Comparison of ENCODE assay signal across 8 cellular contexts in genomic region chr12:6866920-6867406, GRCh38. TPM values are rescaled to one million over a fixed set of nuclear protein-coding genes. Genes with fewer than 3 reads are reported as not detected.
A peak's percentile ranks its signal among the peaks of the same experiment; 100 is the strongest.
DNase-seq lines count a peak whose midpoint lies in the region; ATAC-seq and TF ChIP-seq lines count a peak whose summit lies in the region.

No MANE protein-coding gene starts in this region.

- H3K36me3 ChIP-seq in HUES64 (ENCODE audit: insufficient read depth, low read length) (peaks cover 68% of the 10 kb centered on the region), body of pancreas (replicated peaks in 1 of 2; ENCODE audit: insufficient read depth in 1 of 2, low read depth in 2 of 2) (peaks cover 0 to 10% of the 10 kb centered on the region in 2 donors), suprapubic skin (peaks cover 60% of the 10 kb centered on the region)

- intact Hi-C loops in body of pancreas (cut with DNase I) = no loop called here

- no peak for TF ChIP-seq EP300 in suprapubic skin (IDR thresholded peaks at IDR 0.05)

- WGBS in HUES64 = 5% methylated on average over 32 of the region's 32 CpGs
- WGBS in body of pancreas, 2 donors = 1 to 4% methylated on average over 4 to 27 of the region's 32 CpGs
- WGBS in suprapubic skin = 0% methylated on average over 6 of the region's 32 CpGs

- DNase-seq in ACHN (peak; percentile 36), body of pancreas (peak in 1 of 4 donors; percentile 48), left lobe of liver (ENCODE audit: low spot score) (peak; percentile 86), suprapubic skin (ENCODE audit: low spot score in 2 of 2) (peak in 1 of 2 donors; percentile 91), GM13976 (ENCODE audit: low spot score) (no peak), NCI-H510A treated with DMSO at 0.1 percent for 48 hours (lab: John Stamatoyannopoulos, UW) (no peak)

- H3K27ac ChIP-seq in HUES64 (ENCODE audit: low read depth, low read length) (peak overlapping the region; percentile 66; the same call in 1 of the 2 replicates), body of pancreas (peak overlapping the region; percentile 52 to 96 (median 86)), suprapubic skin (peak overlapping the region; percentile 94)

- ATAC-seq in GM19023 (IDR thresholded peaks at IDR 0.05; ENCODE audit: unreplicated experiment) (peak; percentile 1), body of pancreas (peak; percentile 12), left lobe of liver (peak; percentile 70)

- TF ChIP-seq POLR2A in body of pancreas (IDR thresholded peaks at IDR 0.05) (no peak), suprapubic skin (IDR thresholded peaks at IDR 0.05) (no peak)

- H3K4me3 ChIP-seq in HUES64 (ENCODE audit: low read length) = peak overlapping the region; percentile 96
- H3K4me3 ChIP-seq in body of pancreas = peak overlapping the region; percentile 80 to 88
- peak overlapping the region; percentile 97 for H3K4me3 ChIP-seq in suprapubic skin

- TF ChIP-seq CTCF in body of pancreas (IDR thresholded peaks at IDR 0.05) = no peak
- no peak for TF ChIP-seq CTCF in suprapubic skin (IDR thresholded peaks at IDR 0.05)
- no peak for TF ChIP-seq CTCF in GM13976 (IDR thresholded peaks at IDR 0.05; ENCODE audit: borderline replicate concordance, control extremely low read depth, extremely low read depth, insufficient read depth, missing control alignments)

- H3K27me3 ChIP-seq in HUES64 (ENCODE audit: insufficient read depth, low read length) (no peaks in the 10 kb centered on the region), body of pancreas (no peaks in the 10 kb centered on the region), suprapubic skin (no peaks in the 10 kb centered on the region)

- H3K9me3 ChIP-seq in HUES64 (ENCODE audit: insufficient read depth, low read depth, low read length) (no peaks in the 10 kb centered on the region), body of pancreas (no peaks in the 10 kb centered on the region), suprapubic skin (no peaks in the 10 kb centered on the region)

- in situ Hi-C loops in ACHN (cut with HindIII; ENCODE audit: low pct_ligation_motif_present, low pct_unique_long_range_greater_than_20kb, low sequenced_read_pairs) = no loop called here
- in situ Hi-C loops in GM13976 (cut with MboI; ENCODE audit: low sequenced_read_pairs, unreplicated experiment) = no loop called here

- H3K4me1 ChIP-seq in HUES64 (ENCODE audit: insufficient read depth, low read length) (peaks cover 28% of the 10 kb centered on the region; the same call in 1 of the 2 replicates), body of pancreas (peaks cover 38% of the 10 kb centered on the region), suprapubic skin (peaks cover 46% of the 10 kb centered on the region)

- H3K9ac ChIP-seq in HUES64 (ENCODE audit: low read depth, low read length) = peak overlapping the region; percentile 60

RNA-seq across cellular contexts. Expression of gene TPI1, which starts 0.4 kb away (rescaled TPM):
- polyA plus RNA-seq in HUES64 (2013, experiment 1 of 2) = 868 TPM
- 943 TPM for polyA plus RNA-seq in HUES64 (2013, experiment 2 of 2)
- total RNA-seq in body of pancreas (100 to 1,000 TPM; 134 to 152 TPM), left lobe of liver (300 TPM), suprapubic skin (100 to 1,000 TPM; 185 to 498 (median 405) TPM)

RNA-seq across cellular contexts. Expression of gene SPSB2, which starts 6.1 kb away (rescaled TPM):
- polyA plus RNA-seq in HUES64 (2013, experiment 1 of 2) = 10.5 TPM
- polyA plus RNA-seq in HUES64 (2013, experiment 2 of 2) = 9.4 TPM
- 10 to 100 TPM in 1 of 2 donors, 1 to 10 TPM in 1; 2.6 to 11.9 TPM for total RNA-seq in body of pancreas
- 4.7 TPM for total RNA-seq in left lobe of liver
- 10 to 100 TPM in 1 of 4 donors, 1 to 10 TPM in 3; 3.0 to 16.5 (median 7.5) TPM for total RNA-seq in suprapubic skin

RNA-seq across cellular contexts. Expression of gene USP5, which starts 15.0 kb away (rescaled TPM):
- 69.7 TPM for polyA plus RNA-seq in HUES64 (2013, experiment 1 of 2)
- 67.6 TPM for polyA plus RNA-seq in HUES64 (2013, experiment 2 of 2)
- total RNA-seq in body of pancreas = 10 to 100 TPM; 18.2 to 60.6 TPM
- total RNA-seq in left lobe of liver = 48.0 TPM
- total RNA-seq in suprapubic skin = 10 to 100 TPM; 54.7 to 71.8 (median 68.9) TPM

RNA-seq across cellular contexts. Expression of gene CDCA3, which starts 15.9 kb away (rescaled TPM):
- 47.6 TPM for polyA plus RNA-seq in HUES64 (2013, experiment 1 of 2)
- 50.7 TPM for polyA plus RNA-seq in HUES64 (2013, experiment 2 of 2)
- total RNA-seq in body of pancreas (1 to 10 TPM in 1 of 2 donors, under 1 TPM in 1; 0.52 to 2.3 TPM), left lobe of liver (0.58 TPM), suprapubic skin (1 to 10 TPM; 4.8 to 8.9 (median 5.9) TPM)

RNA-seq across cellular contexts. Expression of gene GNB3, which starts 26.2 kb away (rescaled TPM):
- polyA plus RNA-seq in HUES64 (2013, experiment 1 of 2) = 6.4 TPM
- 4.9 TPM for polyA plus RNA-seq in HUES64 (2013, experiment 2 of 2)
- total RNA-seq in body of pancreas (under 1 TPM; 0.33 to 0.52 TPM), left lobe of liver (0.08 TPM), suprapubic skin (1 to 10 TPM in 2 of 4 donors, under 1 TPM in 1, not detected in 1; 0.72 to 1.5 (median 1.4) TPM)

Comparison
In these comparisons a context has a peak if more than half of its experiments do, and no peak if none do; other contexts are left out.
1. DNase-seq: peak in ACHN (single experiment) and left lobe of liver (single experiment); none in GM13976 (single experiment) and NCI-H510A treated with DMSO at 0.1 percent for 48 hours (single experiment).
2. ATAC-seq: peak in every context shown above with its lines; median percentile 70 in left lobe of liver; 12 in body of pancreas; 1 in GM19023.
3. Peak in every context shown above with its lines, with median percentiles within 50 percentile points of each other: H3K27ac ChIP-seq and H3K4me3 ChIP-seq.